Comparison of ENCODE assay signal across 9 cellular contexts in the genomic region with DNA sequence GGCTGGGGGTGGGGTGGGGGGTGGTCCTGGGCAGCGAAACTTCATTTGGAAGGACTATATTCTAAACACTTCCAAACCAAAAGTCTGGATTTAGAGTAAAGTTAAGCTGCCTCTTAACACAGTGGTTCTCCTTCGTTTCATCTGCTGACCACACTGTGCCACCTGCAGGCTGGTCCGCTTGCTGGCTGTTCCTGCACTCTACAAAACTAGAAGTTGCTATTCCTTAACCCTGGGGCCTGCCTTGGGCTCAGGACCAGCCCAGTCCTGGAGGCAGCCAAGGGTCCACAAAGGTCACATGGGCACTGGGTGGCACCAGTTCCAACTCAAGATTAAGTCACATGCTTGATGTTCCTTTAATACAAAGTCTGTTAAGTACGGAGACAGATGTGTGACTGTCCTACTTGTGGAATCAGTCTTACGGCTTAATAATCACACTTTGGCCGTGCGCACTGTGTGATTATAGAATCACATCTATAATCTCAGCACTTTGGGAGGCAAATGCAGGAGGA.
A peak's percentile ranks its signal among the peaks of the same experiment; 100 is the strongest.
DNase-seq lines count a peak whose midpoint lies in the region; ATAC-seq, FAIRE-seq and TF ChIP-seq lines count a peak whose summit lies in the region.
"Had no signal": no experiment of that assay in that cellular context is flagged by ENCODE, and none has a peak within 500 bp of the region (broad histone marks: within the 10 kb centered on the region; RNA-seq: fewer than 3 reads in every experiment).

No MANE protein-coding gene starts in this region.

- H3K27ac ChIP-seq in A673 (ENCODE audit: low read depth, low read length, poor library complexity, severe bottlenecking) (no peak overlapping the region), Panc1 (ENCODE audit: low read length) (no peak overlapping the region)

- H3K4me1 ChIP-seq in A673 (ENCODE audit: insufficient read depth, low read length, poor library complexity, severe bottlenecking) (no peaks in the 10 kb centered on the region), Panc1 (ENCODE audit: control insufficient read depth, insufficient read depth, low read length) (no peaks in the 10 kb centered on the region)

- H3K27ac Mint-ChIP-seq in endothelial cell (ENCODE audit: unreplicated experiment), result no peak overlapping the region
- H3K27ac Mint-ChIP-seq in activated naive CD8-positive, alpha-beta T cell treated with anti-CD3 and anti-CD28 coated beads, Interleukin-2, amount 50 U/mL, for 24 hours, result no peak overlapping the region

- H3K36me3 Mint-ChIP-seq in endothelial cell (ENCODE audit: low read depth, unreplicated experiment), result no peaks in the 10 kb centered on the region
- H3K36me3 Mint-ChIP-seq in activated naive CD8-positive, alpha-beta T cell treated with anti-CD3 and anti-CD28 coated beads, Interleukin-2, amount 50 U/mL, for 24 hours (ENCODE audit: low read depth), result no peaks in the 10 kb centered on the region

- peak; percentile 55 for DNase-seq in A673 (ENCODE audit: low spot score)
- peak; percentile 8 for DNase-seq in GM04503 (ENCODE audit: low read depth)
- DNase-seq in Panc1 (ENCODE audit: low read depth, low spot score), result peak; percentile 7
- peak; percentile 48 for DNase-seq in endothelial cell (ENCODE audit: low spot score)
- peak; percentile 31 for DNase-seq in myocyte (ENCODE audit: low read depth)
- no peak for DNase-seq in activated naive CD8-positive, alpha-beta T cell treated with anti-CD3 and anti-CD28 coated beads, Interleukin-2, amount 50 U/mL, for 24 hours
- no peak for DNase-seq in H54 (ENCODE audit: insufficient read length, low spot score)

- H3K4me3 ChIP-seq in A673 (ENCODE audit: low read depth, low read length, poor library complexity, severe bottlenecking), result no peak overlapping the region
- no peak overlapping the region for H3K4me3 ChIP-seq in Panc1 (ENCODE audit: low read depth in 2 of 2, low read length in 2 of 2)

- in situ Hi-C loops in Panc1 (cut with HindIII; ENCODE audit: low pct_unique_long_range_greater_than_20kb, low sequenced_read_pairs), result no loop called here

- CTCF ChIA-PET in A673 (lab: Charles Lee) (interaction anchor here (1.0 to 1.1 kb wide), 3 partner anchors 274 to 315 kb away, joined by 3 to 13 read pairs (median 3); no protein-coding TSS in a partner anchor), Panc1 (lab: Charles Lee) (interaction anchor here (0.6 to 1.0 kb wide), 3 partner anchors 97 to 315 kb away, joined by 3 to 4 read pairs (median 4); partner anchors contain the start of gene LDLRAD4)

- H3K9me3 ChIP-seq in A673 (ENCODE audit: low read depth, low read length, poor library complexity, severe bottlenecking) (no peaks in the 10 kb centered on the region), Panc1 (ENCODE audit: control insufficient read depth, insufficient read depth, low read depth, low read length) (no peaks in the 10 kb centered on the region)

- no peak overlapping the region for H3K4me3 Mint-ChIP-seq in endothelial cell (ENCODE audit: unreplicated experiment)
- no peak overlapping the region for H3K4me3 Mint-ChIP-seq in activated naive CD8-positive, alpha-beta T cell treated with anti-CD3 and anti-CD28 coated beads, Interleukin-2, amount 50 U/mL, for 24 hours
- H3K4me3 Mint-ChIP-seq: central memory CD8-positive, alpha-beta T cell had no signal

- H3K9me3 Mint-ChIP-seq in endothelial cell (ENCODE audit: unreplicated experiment), result no peaks in the 10 kb centered on the region
- H3K9me3 Mint-ChIP-seq in activated naive CD8-positive, alpha-beta T cell treated with anti-CD3 and anti-CD28 coated beads, Interleukin-2, amount 50 U/mL, for 24 hours, result no peaks in the 10 kb centered on the region
- H3K9me3 Mint-ChIP-seq: central memory CD8-positive, alpha-beta T cell had no signal

- no peak for FAIRE-seq in H54 (lab: Jason Lieb, UNC)

- intact Hi-C loops in A673 (cut with micrococcal nuclease; ENCODE audit: unreplicated experiment), result loop anchor here (2.0 kb wide), 1 partner anchor 314 kb away; no protein-coding TSS in a partner anchor
- intact Hi-C loops in Panc1 (cut with micrococcal nuclease; ENCODE audit: unreplicated experiment), result loop anchor here (5.0 kb wide), 1 partner anchor 314 kb away; the partner anchor contains the start of gene LDLRAD4

- H3K4me1 Mint-ChIP-seq in endothelial cell (ENCODE audit: unreplicated experiment), result peaks cover 8% of the 10 kb centered on the region
- peaks cover 30% of the 10 kb centered on the region for H3K4me1 Mint-ChIP-seq in activated naive CD8-positive, alpha-beta T cell treated with anti-CD3 and anti-CD28 coated beads, Interleukin-2, amount 50 U/mL, for 24 hours

- no peak for TF ChIP-seq POLR2A in H54 (IDR thresholded peaks at IDR 0.05; ENCODE audit: low read depth, low read length)

- H3K36me3 ChIP-seq in A673 (ENCODE audit: insufficient read depth, low read length, poor library complexity, severe bottlenecking) (no peaks in the 10 kb centered on the region), Panc1 (ENCODE audit: control insufficient read depth, insufficient read depth, low read length) (no peaks in the 10 kb centered on the region)

- peak; percentile 60 for TF ChIP-seq CTCF in A673 (conservative IDR thresholded peaks at IDR 0.05; ENCODE audit: low read depth, low read length)
- TF ChIP-seq CTCF in Panc1 (IDR thresholded peaks at IDR 0.05), result peak; percentile 69
- no peak for TF ChIP-seq CTCF in endothelial cell (IDR thresholded peaks at IDR 0.05; ENCODE audit: unreplicated experiment)

- H3K27me3 ChIP-seq in A673 (replicated peaks; ENCODE audit: insufficient read depth, low read depth, low read length, poor library complexity) (peaks cover 5% of the 10 kb centered on the region), Panc1 (ENCODE audit: control insufficient read depth, insufficient read depth, low read length) (peaks cover 20% of the 10 kb centered on the region)

- BruUV-seq in A673 (replicated peaks; lab: Mats Ljungman, UMichigan), result no TSS peak
- BruUV-seq in Panc1 (replicated peaks; lab: Mats Ljungman, UMichigan), result no TSS peak

- ATAC-seq in Panc1, result peak; percentile 96
- no peak for ATAC-seq in activated naive CD8-positive, alpha-beta T cell treated with anti-CD3 and anti-CD28 coated beads, Interleukin-2, amount 50 U/mL, for 24 hours
- no peak for ATAC-seq in HG03442 (IDR thresholded peaks at IDR 0.05; ENCODE audit: unreplicated experiment)

- H3K27me3 Mint-ChIP-seq in endothelial cell (ENCODE audit: unreplicated experiment), result no peaks in the 10 kb centered on the region
- H3K27me3 Mint-ChIP-seq in activated naive CD8-positive, alpha-beta T cell treated with anti-CD3 and anti-CD28 coated beads, Interleukin-2, amount 50 U/mL, for 24 hours, result no peaks in the 10 kb centered on the region
- H3K27me3 Mint-ChIP-seq: central memory CD8-positive, alpha-beta T cell had no signal

- POLR2A ChIA-PET in A673 (lab: Charles Lee; ENCODE audit: low non-redundant PET) (no interaction called here), Panc1 (lab: Charles Lee) (interaction anchor here (0.7 kb wide), 1 partner anchor 259 kb away, joined by 10 read pairs; no protein-coding TSS in a partner anchor)

Comparison
In these comparisons a context has a peak if more than half of its experiments do, and no peak if none do; other contexts are left out.
1. DNase-seq: peak in A673 (single experiment), GM04503 (single experiment), Panc1 (single experiment), endothelial cell (single experiment) and myocyte (single experiment); none in activated naive CD8-positive, alpha-beta T cell treated with anti-CD3 and anti-CD28 coated beads, Interleukin-2, amount 50 U/mL, for 24 hours (single experiment) and H54 (single experiment).